8 cellular contexts compared by ENCODE assay signal in the genomic region with DNA sequence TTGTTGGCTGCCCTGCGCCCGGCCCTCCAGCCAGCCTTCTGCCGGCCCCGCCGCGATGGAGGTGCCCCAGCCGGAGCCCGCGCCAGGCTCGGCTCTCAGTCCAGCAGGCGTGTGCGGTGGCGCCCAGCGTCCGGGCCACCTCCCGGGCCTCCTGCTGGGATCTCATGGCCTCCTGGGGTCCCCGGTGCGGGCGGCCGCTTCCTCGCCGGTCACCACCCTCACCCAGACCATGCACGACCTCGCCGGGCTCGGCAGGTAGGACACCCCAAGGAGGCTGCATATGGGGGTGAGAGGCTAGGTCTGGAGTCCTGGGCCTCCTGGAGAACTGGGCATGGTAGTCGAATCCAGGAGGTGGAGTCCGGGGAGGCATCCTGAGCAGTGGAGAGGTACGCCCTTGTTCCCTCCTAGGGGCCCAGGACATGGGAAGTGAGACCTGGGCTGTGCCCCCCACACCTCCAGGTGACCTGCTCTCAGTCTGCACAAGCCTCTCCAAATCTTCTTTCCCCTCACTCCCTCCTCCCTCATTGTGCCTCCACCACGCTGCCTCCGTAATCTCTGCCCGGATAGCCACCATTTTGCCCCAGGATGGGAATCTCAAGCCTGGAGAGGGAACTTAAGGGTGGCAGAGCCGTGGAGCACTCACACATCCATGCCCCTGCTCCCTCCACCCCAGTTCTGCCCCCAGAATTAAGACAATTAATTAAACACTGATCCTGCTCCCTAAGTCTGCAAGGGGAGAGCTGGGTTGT. TPM values are rescaled to one million over a fixed set of nuclear protein-coding genes. Genes with fewer than 3 reads are reported as not detected.
A peak's percentile ranks its signal among the peaks of the same experiment; 100 is the strongest.
DNase-seq lines count a peak whose midpoint lies in the region; ATAC-seq, FAIRE-seq and TF ChIP-seq lines count a peak whose summit lies in the region.

No MANE protein-coding gene starts in this region.

- H3K4me1 ChIP-seq in ascending aorta: peaks cover 14 to 27% of the 10 kb centered on the region in 2 donors

- 39 to 45% methylated on average over 6 to 7 of the region's 33 CpGs for WGBS in lower leg skin, 2 donors

- no peaks in the 10 kb centered on the region for H3K9me3 ChIP-seq in ascending aorta

- peak; percentile 11 for ATAC-seq in HG03354 (IDR thresholded peaks at IDR 0.05; ENCODE audit: poor library complexity, severe bottlenecking, unreplicated experiment)

- no peaks in the 10 kb centered on the region for H3K27me3 ChIP-seq in ascending aorta

- TF ChIP-seq POLR2A in GM12892 (IDR thresholded peaks at IDR 0.05; ENCODE audit: low read depth, low read length) (no peak), lower leg skin (IDR thresholded peaks at IDR 0.05) (no peak)

- peaks cover 14 to 16% of the 10 kb centered on the region in 2 donors for H3K36me3 ChIP-seq in ascending aorta

- intact Hi-C loops in ascending aorta (cut with DNase I): loop anchor here (1.0 kb wide), 1 partner anchor 12 kb away; no protein-coding TSS in a partner anchor
- intact Hi-C loops in lower leg skin (cut with DNase I; ENCODE audit: low total_unique reads): no loop called here

- H3K4me3 ChIP-seq in ascending aorta: peak overlapping the region; percentile 66 to 74
- H3K4me3 ChIP-seq in lower leg skin (ENCODE audit: low read depth, poor library complexity, severe bottlenecking): peak overlapping the region; percentile 8

- DNase-seq in GM12892 (ENCODE audit: insufficient read length): no peak
- no peak for DNase-seq in ascending aorta (ENCODE audit: low spot score in 2 of 2)
- no peak for DNase-seq in lower leg skin (ENCODE audit: low spot score in 2 of 2)
- DNase-seq in ureter (ENCODE audit: low spot score): peak; percentile 43
- DNase-seq in mesenteric fat pad (ENCODE audit: low spot score): no peak
- DNase-seq in OCI-M2 (lab: John Stamatoyannopoulos, UW; ENCODE audit: unreplicated experiment): no peak
- no peak for DNase-seq in SIG-M5 treated with dmso at 0.1 percent for 504 hours (lab: John Stamatoyannopoulos, UW; ENCODE audit: unreplicated experiment)

- H3K27ac ChIP-seq in ascending aorta: peak overlapping the region; percentile 91 to 96

- peak; percentile 74 for FAIRE-seq in GM12892 (lab: Jason Lieb, UNC)

- no peak for TF ChIP-seq CTCF in ascending aorta (IDR thresholded peaks at IDR 0.05)
- TF ChIP-seq CTCF in lower leg skin (IDR thresholded peaks at IDR 0.05): no peak

RNA-seq across cellular contexts. Expression of gene CDC25B, which starts 0.5 kb away (rescaled TPM):
- 13.1 TPM for polyA plus RNA-seq in GM12892 (2012; ENCODE audit: missing spikeins)
- total RNA-seq in ascending aorta (60.6 TPM), lower leg skin (10 to 100 TPM; 13.5 to 23.2 (median 18.5) TPM), ureter (16.6 TPM), mesenteric fat pad (18.0 TPM)

RNA-seq across cellular contexts. Expression of gene CENPB, which starts 10.1 kb away (rescaled TPM):
- polyA plus RNA-seq in GM12892 (2012; ENCODE audit: missing spikeins): 10.4 TPM
- total RNA-seq in ascending aorta (173 TPM), lower leg skin (100 to 1,000 TPM in 2 of 4 donors, 10 to 100 TPM in 2; 94.4 to 109 (median 99.8) TPM), ureter (84.1 TPM), mesenteric fat pad (97.3 TPM)

RNA-seq across cellular contexts. Expression of gene SPEF1, which starts 15.4 kb away (rescaled TPM):
- polyA plus RNA-seq in GM12892 (2012; ENCODE audit: missing spikeins): not detected
- not detected for total RNA-seq in ascending aorta
- total RNA-seq in lower leg skin: under 1 TPM in 1 of 4 donors, not detected in 3; 0.13 TPM
- total RNA-seq in ureter: 0.29 TPM
- total RNA-seq in mesenteric fat pad: not detected

RNA-seq across cellular contexts. Expression of gene AP5S1, which starts 23.7 kb away (rescaled TPM):
- 3.2 TPM for polyA plus RNA-seq in GM12892 (2012; ENCODE audit: missing spikeins)
- total RNA-seq in ascending aorta (38.5 TPM), lower leg skin (10 to 100 TPM in 2 of 4 donors, 1 to 10 TPM in 2; 7.7 to 16.8 (median 10.5) TPM), ureter (13.6 TPM), mesenteric fat pad (13.2 TPM)

RNA-seq across cellular contexts. Expression of gene ADISSP, which starts 29.1 kb away (rescaled TPM):
- polyA plus RNA-seq in GM12892 (2012; ENCODE audit: missing spikeins): 18.2 TPM
- total RNA-seq in ascending aorta (48.4 TPM), lower leg skin (10 to 100 TPM in 3 of 4 donors, 1 to 10 TPM in 1; 9.7 to 21.8 (median 15.5) TPM), ureter (36.6 TPM), mesenteric fat pad (37.5 TPM)
